In the genomic region with DNA sequence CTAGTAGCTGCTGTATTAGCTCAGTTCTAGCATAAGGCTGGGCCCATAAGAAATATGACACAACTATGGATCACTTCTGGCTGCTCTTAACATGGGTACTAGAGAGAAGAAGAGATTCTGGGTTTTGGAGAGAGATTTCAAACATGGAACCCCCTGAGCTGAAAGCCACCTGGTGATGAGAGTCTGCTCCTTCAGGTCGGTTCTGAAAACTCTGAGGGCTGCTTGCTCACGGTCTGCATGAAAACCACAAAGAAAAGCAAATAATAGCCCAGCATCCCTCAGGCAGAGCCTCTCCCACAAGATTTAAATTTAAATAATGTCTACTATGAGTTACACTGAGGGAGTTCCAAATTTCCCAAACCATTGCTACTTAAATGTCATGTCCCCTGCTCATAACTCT, we compare ENCODE assay signal across 22 cellular contexts.
"Had no signal": no experiment of that assay in that cellular context is flagged by ENCODE, and none has a peak within 500 bp of the region (broad histone marks: within the 10 kb centered on the region; RNA-seq: fewer than 3 reads in every experiment).

No MANE protein-coding gene starts in this region.

- H3K27me3 ChIP-seq: ovary, right atrium auricular region, sigmoid colon, testis, tibial nerve, vagina had no signal

- H3K27ac Mint-ChIP-seq: immature natural killer cell; memory B cell; mesothelial cell of epicardium; natural killer cell; stimulated activated naive B cell treated with anti-CD40 and anti-IgM and Interleukin-4, amounts not matched to agents 10 μg/mL and 1 μg/mL and 100 μg/mL, for 72 hours; stimulated activated naive CD8-positive, alpha-beta T cell treated with anti-CD3 and anti-CD28 coated beads, Interleukin-15, amount 100 ng/mL, for 72 hours had no signal

- H3K4me3 Mint-ChIP-seq: immature natural killer cell; memory B cell; mesothelial cell of epicardium; natural killer cell; neural crest cell; stimulated activated naive B cell treated with anti-CD40 and anti-IgM and Interleukin-4, amounts not matched to agents 10 μg/mL and 1 μg/mL and 100 μg/mL, for 72 hours; stimulated activated naive CD8-positive, alpha-beta T cell treated with anti-CD3 and anti-CD28 coated beads, Interleukin-15, amount 100 ng/mL, for 72 hours had no signal

- H3K36me3 ChIP-seq: left ventricle myocardium inferior, lower lobe of right lung, ovary, right atrium auricular region, sigmoid colon, tibial nerve, upper lobe of right lung, vagina had no signal

- H3K9me3 ChIP-seq: lower lobe of right lung, ovary, right atrium auricular region, sigmoid colon, testis, upper lobe of right lung, vagina had no signal

- H3K4me1 Mint-ChIP-seq: immature natural killer cell; memory B cell; natural killer cell; stimulated activated naive B cell treated with anti-CD40 and anti-IgM and Interleukin-4, amounts not matched to agents 10 μg/mL and 1 μg/mL and 100 μg/mL, for 72 hours; stimulated activated naive CD8-positive, alpha-beta T cell treated with anti-CD3 and anti-CD28 coated beads, Interleukin-15, amount 100 ng/mL, for 72 hours had no signal

- H3K27ac ChIP-seq: foreskin keratinocyte, left ventricle myocardium inferior, lower lobe of right lung, ovary, right atrium auricular region, sigmoid colon, skin epidermis, testis, tibial nerve, upper lobe of right lung, vagina had no signal

- H3K27me3 Mint-ChIP-seq: memory B cell had no signal

- H3K36me3 Mint-ChIP-seq: immature natural killer cell; memory B cell; mesothelial cell of epicardium; natural killer cell; stimulated activated naive B cell treated with anti-CD40 and anti-IgM and Interleukin-4, amounts not matched to agents 10 μg/mL and 1 μg/mL and 100 μg/mL, for 72 hours had no signal

- ATAC-seq: foreskin keratinocyte; left cardiac atrium; lower lobe of right lung; natural killer cell; stimulated activated naive B cell treated with anti-CD40 and anti-IgM and Interleukin-4, amounts not matched to agents 10 μg/mL and 1 μg/mL and 100 μg/mL, for 72 hours; stimulated activated naive CD8-positive, alpha-beta T cell treated with anti-CD3 and anti-CD28 coated beads, Interleukin-15, amount 100 ng/mL, for 72 hours; upper lobe of right lung had no signal

- DNase-seq: erythroblast; foreskin keratinocyte; immature natural killer cell; left cardiac atrium; left ventricle myocardium inferior; lower lobe of right lung; natural killer cell; ovary; sigmoid colon; stimulated activated CD4-positive, alpha-beta T cell treated with anti-CD3 and anti-CD28 coated beads, Interleukin-2, amount 100 ng/mL, for 24 hours; stimulated activated CD4-positive, alpha-beta T cell treated with anti-CD3 and anti-CD28 coated beads, Interleukin-4, amount 100 ng/mL, for 4 hours; stimulated activated naive B cell treated with anti-CD40 and anti-IgM and Interleukin-4, amounts not matched to agents 10 μg/mL and 1 μg/mL and 100 μg/mL, for 72 hours; stimulated activated naive CD8-positive, alpha-beta T cell treated with anti-CD3 and anti-CD28 coated beads, Interleukin-15, amount 100 ng/mL, for 72 hours; testis; upper lobe of right lung had no signal

- H3K9me3 Mint-ChIP-seq: immature natural killer cell, natural killer cell, neural crest cell had no signal

- H3K4me1 ChIP-seq: foreskin keratinocyte, left ventricle myocardium inferior, lower lobe of right lung, right atrium auricular region, sigmoid colon, testis, tibial nerve, upper lobe of right lung, vagina had no signal

- H3K4me3 ChIP-seq: left ventricle myocardium inferior, lower lobe of right lung, ovary, right atrium auricular region, sigmoid colon, skin epidermis, testis, tibial nerve, upper lobe of right lung, vagina had no signal
